ENCODE assay signal across 1 cellular context in the genomic region with DNA sequence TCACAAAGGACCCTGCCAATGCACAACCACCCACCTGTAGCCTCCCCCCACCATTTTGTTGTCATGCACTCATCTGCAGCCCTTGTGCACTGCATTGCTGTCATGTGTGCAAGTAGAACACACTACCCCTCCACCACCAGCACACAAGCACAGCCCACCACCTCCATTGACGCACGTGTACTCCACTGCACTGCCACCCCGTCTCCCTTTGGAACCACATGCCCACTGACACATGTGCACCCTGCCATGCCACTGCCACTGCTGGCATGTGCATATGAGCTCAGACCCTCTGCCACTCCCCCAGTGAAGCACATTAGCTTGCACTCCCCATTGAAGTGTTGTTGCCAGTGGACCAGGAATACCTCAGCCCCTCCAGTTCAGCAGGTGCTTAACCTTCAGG.
TF ChIP-seq lines count a peak whose summit lies in the region.

No MANE protein-coding gene starts in this region.

TF ChIP-seq in H1, 55 proteins besides CTCF, POLR2A, EP300 and RAD21:
- TF ChIP-seq HDAC2 (IDR thresholded peaks at IDR 0.05; ENCODE audit: borderline replicate concordance in 1 of 2, low read depth in 2 of 2, low read length in 2 of 2) (no peak), BCL11A (IDR thresholded peaks at IDR 0.05; ENCODE audit: low read depth in 2 of 2, low read length in 2 of 2) (no peak), SUZ12 (IDR thresholded peaks at IDR 0.05; ENCODE audit: low read length) (no peak), KDM5A (IDR thresholded peaks at IDR 0.05; ENCODE audit: low read length) (no peak), KDM4A (IDR thresholded peaks at IDR 0.05; ENCODE audit: low read depth, low read length, severe bottlenecking) (no peak), TBP (IDR thresholded peaks at IDR 0.05; ENCODE audit: low read depth, low read length) (no peak), JUND (IDR thresholded peaks at IDR 0.05; ENCODE audit: low read length) (no peak)
- TF ChIP-seq, protein P1, sequence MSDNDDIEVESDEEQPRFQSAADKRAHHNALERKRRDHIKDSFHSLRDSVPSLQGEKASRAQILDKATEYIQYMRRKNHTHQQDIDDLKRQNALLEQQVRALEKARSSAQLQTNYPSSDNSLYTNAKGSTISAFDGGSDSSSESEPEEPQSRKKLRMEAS (IDR thresholded peaks at IDR 0.05), result no peak
